1 cellular context compared by ENCODE assay signal in genomic region chr17:43832168-43832975, GRCh38.
TF ChIP-seq lines count a peak whose summit lies in the region.

No MANE protein-coding gene starts in this region.

TF ChIP-seq in K562, 482 proteins besides CTCF, POLR2A, EP300 and RAD21 (continued from another document and continues in another):
- TF ChIP-seq REST (CRISPR knock-in tag; IDR thresholded peaks at IDR 0.05; ENCODE audit: low read depth) (no peak), ZFP30 (CRISPR knock-in tag; IDR thresholded peaks at IDR 0.05; ENCODE audit: borderline replicate concordance) (no peak), HNRNPUL1 (IDR thresholded peaks at IDR 0.05; ENCODE audit: low read length) (no peak), ZBED1 (IDR thresholded peaks at IDR 0.05) (no peak), DMBX1 (CRISPR knock-in tag; IDR thresholded peaks at IDR 0.05; ENCODE audit: borderline replicate concordance) (no peak), L3MBTL2 (IDR thresholded peaks at IDR 0.05) (peak; percentile 7; the same call in 1 of the 2 replicates), WHSC1 (IDR thresholded peaks at IDR 0.05; ENCODE audit: low read length) (no peak), PHF8 (IDR thresholded peaks at IDR 0.05; ENCODE audit: borderline replicate concordance, low read length) (no peak), RNF2 (IDR thresholded peaks at IDR 0.05) (no peak), FOSL1 (tag; conservative IDR thresholded peaks at IDR 0.05) (peak; percentile 58), EP400 (IDR thresholded peaks at IDR 0.05) (peak; percentile 37; the same call in 1 of the 2 replicates), CREB1 (IDR thresholded peaks at IDR 0.05) (no peak), CREB1 (CRISPR knock-in tag; IDR thresholded peaks at IDR 0.05) (peak; percentile 39; the same call in 1 of the 2 replicates), BRCA1 (IDR thresholded peaks at IDR 0.05) (no peak), BRCA1 (CRISPR knock-in tag; IDR thresholded peaks at IDR 0.05) (no peak), ZNF785 (CRISPR knock-in tag; IDR thresholded peaks at IDR 0.05) (no peak), XRCC3 (IDR thresholded peaks at IDR 0.05) (no peak), ZNF57 (CRISPR knock-in tag; IDR thresholded peaks at IDR 0.05) (no peak), DDX20 (tag; IDR thresholded peaks at IDR 0.05; ENCODE audit: low read depth) (no peak), SIN3A (IDR thresholded peaks at IDR 0.05; ENCODE audit: borderline replicate concordance in 2 of 2, control insufficient read depth in 1 of 2, low read depth in 2 of 2, low read length in 2 of 2) (0 out of 4 replicates have a peak, but pooled peaks of 1 of the 2 experiments have one; percentile 12), RCOR1 (IDR thresholded peaks at IDR 0.05; ENCODE audit: borderline replicate concordance in 1 of 2, low read depth in 2 of 2, low read length in 2 of 2) (no peak), ZNF263 (CRISPR knock-in tag; IDR thresholded peaks at IDR 0.05; ENCODE audit: borderline replicate concordance) (0 out of 2 replicates have a peak, but pooled peaks have one; percentile 10), SP2 (IDR thresholded peaks at IDR 0.05; ENCODE audit: extremely low read depth, low read depth, low read length, poor library complexity, severe bottlenecking) (no peak), JUNB (CRISPR knock-in tag; conservative IDR thresholded peaks at IDR 0.05) (no peak), PRMT5 (CRISPR knock-in tag; IDR thresholded peaks at IDR 0.05) (no peak), HDAC1 (IDR thresholded peaks at IDR 0.05) (peak in 1 of 2 experiments; percentile 49; a peak in 1 of 4 replicates), FOXP1 (CRISPR knock-in tag; IDR thresholded peaks at IDR 0.05) (no peak), TEAD4 (IDR thresholded peaks at IDR 0.05; ENCODE audit: low read length) (no peak), TEAD4 (CRISPR knock-in tag; IDR thresholded peaks at IDR 0.05; ENCODE audit: borderline replicate concordance) (no peak)
- TF ChIP-seq, protein P1, sequence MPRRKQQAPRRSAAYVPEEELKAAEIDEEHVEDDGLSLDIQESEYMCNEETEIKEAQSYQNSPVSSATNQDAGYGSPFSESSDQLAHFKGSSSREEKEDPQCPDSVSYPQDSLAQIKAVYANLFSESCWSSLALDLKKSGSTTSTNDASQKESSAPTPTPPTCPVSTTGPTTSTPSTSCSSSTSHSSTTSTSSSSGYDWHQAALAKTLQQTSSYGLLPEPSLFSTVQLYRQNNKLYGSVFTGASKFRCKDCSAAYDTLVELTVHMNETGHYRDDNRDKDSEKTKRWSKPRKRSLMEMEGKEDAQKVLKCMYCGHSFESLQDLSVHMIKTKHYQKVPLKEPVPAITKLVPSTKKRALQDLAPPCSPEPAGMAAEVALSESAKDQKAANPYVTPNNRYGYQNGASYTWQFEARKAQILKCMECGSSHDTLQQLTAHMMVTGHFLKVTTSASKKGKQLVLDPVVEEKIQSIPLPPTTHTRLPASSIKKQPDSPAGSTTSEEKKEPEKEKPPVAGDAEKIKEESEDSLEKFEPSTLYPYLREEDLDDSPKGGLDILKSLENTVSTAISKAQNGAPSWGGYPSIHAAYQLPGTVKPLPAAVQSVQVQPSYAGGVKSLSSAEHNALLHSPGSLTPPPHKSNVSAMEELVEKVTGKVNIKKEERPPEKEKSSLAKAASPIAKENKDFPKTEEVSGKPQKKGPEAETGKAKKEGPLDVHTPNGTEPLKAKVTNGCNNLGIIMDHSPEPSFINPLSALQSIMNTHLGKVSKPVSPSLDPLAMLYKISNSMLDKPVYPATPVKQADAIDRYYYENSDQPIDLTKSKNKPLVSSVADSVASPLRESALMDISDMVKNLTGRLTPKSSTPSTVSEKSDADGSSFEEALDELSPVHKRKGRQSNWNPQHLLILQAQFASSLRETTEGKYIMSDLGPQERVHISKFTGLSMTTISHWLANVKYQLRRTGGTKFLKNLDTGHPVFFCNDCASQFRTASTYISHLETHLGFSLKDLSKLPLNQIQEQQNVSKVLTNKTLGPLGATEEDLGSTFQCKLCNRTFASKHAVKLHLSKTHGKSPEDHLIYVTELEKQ (CRISPR knock-in tag; IDR thresholded peaks at IDR 0.05): no peak
- TF ChIP-seq, protein P2, sequence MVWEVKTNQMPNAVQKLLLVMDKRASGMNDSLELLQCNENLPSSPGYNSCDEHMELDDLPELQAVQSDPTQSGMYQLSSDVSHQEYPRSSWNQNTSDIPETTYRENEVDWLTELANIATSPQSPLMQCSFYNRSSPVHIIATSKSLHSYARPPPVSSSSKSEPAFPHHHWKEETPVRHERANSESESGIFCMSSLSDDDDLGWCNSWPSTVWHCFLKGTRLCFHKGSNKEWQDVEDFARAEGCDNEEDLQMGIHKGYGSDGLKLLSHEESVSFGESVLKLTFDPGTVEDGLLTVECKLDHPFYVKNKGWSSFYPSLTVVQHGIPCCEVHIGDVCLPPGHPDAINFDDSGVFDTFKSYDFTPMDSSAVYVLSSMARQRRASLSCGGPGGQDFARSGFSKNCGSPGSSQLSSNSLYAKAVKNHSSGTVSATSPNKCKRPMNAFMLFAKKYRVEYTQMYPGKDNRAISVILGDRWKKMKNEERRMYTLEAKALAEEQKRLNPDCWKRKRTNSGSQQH (CRISPR knock-in tag; IDR thresholded peaks at IDR 0.05): no peak
- TF ChIP-seq, protein P3, sequence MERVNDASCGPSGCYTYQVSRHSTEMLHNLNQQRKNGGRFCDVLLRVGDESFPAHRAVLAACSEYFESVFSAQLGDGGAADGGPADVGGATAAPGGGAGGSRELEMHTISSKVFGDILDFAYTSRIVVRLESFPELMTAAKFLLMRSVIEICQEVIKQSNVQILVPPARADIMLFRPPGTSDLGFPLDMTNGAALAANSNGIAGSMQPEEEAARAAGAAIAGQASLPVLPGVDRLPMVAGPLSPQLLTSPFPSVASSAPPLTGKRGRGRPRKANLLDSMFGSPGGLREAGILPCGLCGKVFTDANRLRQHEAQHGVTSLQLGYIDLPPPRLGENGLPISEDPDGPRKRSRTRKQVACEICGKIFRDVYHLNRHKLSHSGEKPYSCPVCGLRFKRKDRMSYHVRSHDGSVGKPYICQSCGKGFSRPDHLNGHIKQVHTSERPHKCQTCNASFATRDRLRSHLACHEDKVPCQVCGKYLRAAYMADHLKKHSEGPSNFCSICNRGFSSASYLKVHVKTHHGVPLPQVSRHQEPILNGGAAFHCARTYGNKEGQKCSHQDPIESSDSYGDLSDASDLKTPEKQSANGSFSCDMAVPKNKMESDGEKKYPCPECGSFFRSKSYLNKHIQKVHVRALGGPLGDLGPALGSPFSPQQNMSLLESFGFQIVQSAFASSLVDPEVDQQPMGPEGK (CRISPR knock-in tag; IDR thresholded peaks at IDR 0.05; ENCODE audit: borderline replicate concordance): no peak
- TF ChIP-seq, protein P4, sequence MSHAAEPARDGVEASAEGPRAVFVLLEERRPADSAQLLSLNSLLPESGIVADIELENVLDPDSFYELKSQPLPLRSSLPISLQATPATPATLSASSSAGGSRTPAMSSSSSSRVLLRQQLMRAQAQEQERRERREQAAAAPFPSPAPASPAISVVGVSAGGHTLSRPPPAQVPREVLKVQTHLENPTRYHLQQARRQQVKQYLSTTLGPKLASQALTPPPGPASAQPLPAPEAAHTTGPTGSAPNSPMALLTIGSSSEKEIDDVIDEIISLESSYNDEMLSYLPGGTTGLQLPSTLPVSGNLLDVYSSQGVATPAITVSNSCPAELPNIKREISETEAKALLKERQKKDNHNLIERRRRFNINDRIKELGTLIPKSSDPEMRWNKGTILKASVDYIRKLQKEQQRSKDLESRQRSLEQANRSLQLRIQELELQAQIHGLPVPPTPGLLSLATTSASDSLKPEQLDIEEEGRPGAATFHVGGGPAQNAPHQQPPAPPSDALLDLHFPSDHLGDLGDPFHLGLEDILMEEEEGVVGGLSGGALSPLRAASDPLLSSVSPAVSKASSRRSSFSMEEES (CRISPR knock-in tag; IDR thresholded peaks at IDR 0.05): no peak
- TF ChIP-seq, protein P5, sequence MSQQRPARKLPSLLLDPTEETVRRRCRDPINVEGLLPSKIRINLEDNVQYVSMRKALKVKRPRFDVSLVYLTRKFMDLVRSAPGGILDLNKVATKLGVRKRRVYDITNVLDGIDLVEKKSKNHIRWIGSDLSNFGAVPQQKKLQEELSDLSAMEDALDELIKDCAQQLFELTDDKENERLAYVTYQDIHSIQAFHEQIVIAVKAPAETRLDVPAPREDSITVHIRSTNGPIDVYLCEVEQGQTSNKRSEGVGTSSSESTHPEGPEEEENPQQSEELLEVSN (IDR thresholded peaks at IDR 0.05; ENCODE audit: borderline replicate concordance in 1 of 2, extremely low read depth in 1 of 2, insufficient read depth in 1 of 2, insufficient read length in 1 of 2, low read depth in 1 of 2, low read length in 1 of 2, poor library complexity in 1 of 2, severe bottlenecking in 1 of 2): peak; percentile 10 to 71
